In the genomic region with DNA sequence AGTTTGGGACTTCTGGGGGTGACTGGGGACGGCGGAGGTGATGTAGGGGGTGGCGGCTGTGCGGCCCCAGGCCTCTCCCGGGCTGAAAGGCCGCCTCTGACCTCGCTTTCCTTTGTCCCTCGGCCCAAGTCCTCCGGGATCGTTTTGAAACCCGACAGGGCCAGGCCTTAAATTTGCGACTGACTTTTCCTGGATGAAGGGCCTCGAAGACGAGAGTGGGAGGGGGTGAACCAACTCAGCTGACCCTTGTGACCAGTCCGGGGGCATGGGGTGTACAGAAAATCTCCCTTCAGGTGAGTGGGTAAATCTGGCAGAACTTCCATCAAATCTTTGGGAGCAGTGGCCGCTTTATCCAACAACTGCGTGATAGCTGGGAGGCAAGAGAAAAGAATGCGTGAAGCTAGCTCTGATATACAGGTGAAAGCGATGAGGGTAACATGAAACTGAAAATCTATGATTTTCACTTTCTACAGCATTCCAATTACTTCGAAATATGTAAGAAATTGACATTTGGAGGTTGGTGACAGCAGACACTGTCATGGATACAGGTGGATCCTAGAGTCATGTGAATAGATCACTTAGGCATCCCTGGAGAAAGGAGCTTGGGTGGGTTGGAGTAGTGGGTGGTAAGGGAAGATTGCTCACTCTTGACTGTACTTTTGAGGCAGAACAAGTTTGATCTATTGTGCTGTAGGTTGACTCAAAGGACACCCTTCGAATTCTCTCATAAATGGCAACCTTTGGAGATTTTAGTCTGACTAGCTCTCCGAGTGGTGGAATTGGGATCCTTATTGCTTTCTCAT, we compare ENCODE assay signal across 8 cellular contexts. TPM values are rescaled to one million over a fixed set of nuclear protein-coding genes. Genes with fewer than 3 reads are reported as not detected.
DNase-seq lines count a peak whose midpoint lies in the region; ATAC-seq, FAIRE-seq and TF ChIP-seq lines count a peak whose summit lies in the region.

No MANE protein-coding gene starts in this region.

- ATAC-seq in Right ventricle myocardium inferior (peak; percentile 1), left lobe of liver (peak; percentile 19), GM19463 (IDR thresholded peaks at IDR 0.05; ENCODE audit: unreplicated experiment) (no peak)

- no peaks in the 10 kb centered on the region for H3K36me3 ChIP-seq in thymus (ENCODE audit: control insufficient read depth, insufficient read depth)

- no peaks in the 10 kb centered on the region for H3K27me3 ChIP-seq in thymus (ENCODE audit: control insufficient read depth, insufficient read depth)

- 4 to 13% (median 12%) methylated on average over 22 of the region's 22 CpGs for WGBS in adipose tissue, 3 donors
- 20% methylated on average over 22 of the region's 22 CpGs for WGBS in thymus

- DNase-seq in Right ventricle myocardium inferior (ENCODE audit: missing footprints) (no peak), cardiac septum (ENCODE audit: low spot score) (no peak), left lobe of liver (ENCODE audit: low spot score) (no peak), NCI-H187 treated with DMSO at 0.1 percent for 48 hours (lab: John Stamatoyannopoulos, UW) (no peak), H54 (ENCODE audit: insufficient read length, low spot score) (no peak)

- peak overlapping the region; percentile 71 for H3K4me3 ChIP-seq in thymus (ENCODE audit: low read length)

- H3K9me3 ChIP-seq in thymus (ENCODE audit: control insufficient read depth) = no peaks in the 10 kb centered on the region

- FAIRE-seq in H54 (lab: Jason Lieb, UNC) = no peak

- intact Hi-C loops in Right ventricle myocardium inferior (cut with DNase I) = loop anchor here (2.0 kb wide), 1 partner anchor 57 kb away; no protein-coding TSS in a partner anchor
- intact Hi-C loops in cardiac septum (cut with DNase I) = no loop called here

- H3K4me1 ChIP-seq in thymus (ENCODE audit: control insufficient read depth, insufficient read depth, low read length) = peaks cover 14% of the 10 kb centered on the region

- no peak for TF ChIP-seq POLR2A in H54 (IDR thresholded peaks at IDR 0.05; ENCODE audit: low read depth, low read length)

- H3K27ac ChIP-seq in adipose tissue (ENCODE audit: low read depth, low read length) (peak overlapping the region; percentile 80), thymus (ENCODE audit: low read depth) (peak overlapping the region; percentile 91)

RNA-seq across cellular contexts. Expression of gene AHCYL1, which starts 0.9 kb away (rescaled TPM):
- 38.4 TPM for total RNA-seq in Right ventricle myocardium inferior
- 53.6 TPM for total RNA-seq in cardiac septum
- 10 to 100 TPM; 36.7 to 73.6 (median 67.0) TPM for polyA plus RNA-seq in adipose tissue
- total RNA-seq in left lobe of liver = 59.9 TPM
- 33.7 TPM for polyA plus RNA-seq in thymus

RNA-seq across cellular contexts. Expression of gene STRIP1, which starts 49.0 kb away (rescaled TPM):
- 17.8 TPM for total RNA-seq in Right ventricle myocardium inferior
- total RNA-seq in cardiac septum = 23.8 TPM
- polyA plus RNA-seq in adipose tissue = 10 to 100 TPM; 10.4 to 16.3 (median 11.7) TPM
- 12.5 TPM for total RNA-seq in left lobe of liver
- 20.8 TPM for polyA plus RNA-seq in thymus
